Comparison of ENCODE assay signal across 1 cellular context in genomic region chr2:27216416-27217137, GRCh38.
TF ChIP-seq lines count a peak whose summit lies in the region.

No MANE protein-coding gene starts in this region.

TF ChIP-seq in GM12878, 131 proteins besides CTCF, POLR2A, EP300 and RAD21:
- TF ChIP-seq, protein P1, sequence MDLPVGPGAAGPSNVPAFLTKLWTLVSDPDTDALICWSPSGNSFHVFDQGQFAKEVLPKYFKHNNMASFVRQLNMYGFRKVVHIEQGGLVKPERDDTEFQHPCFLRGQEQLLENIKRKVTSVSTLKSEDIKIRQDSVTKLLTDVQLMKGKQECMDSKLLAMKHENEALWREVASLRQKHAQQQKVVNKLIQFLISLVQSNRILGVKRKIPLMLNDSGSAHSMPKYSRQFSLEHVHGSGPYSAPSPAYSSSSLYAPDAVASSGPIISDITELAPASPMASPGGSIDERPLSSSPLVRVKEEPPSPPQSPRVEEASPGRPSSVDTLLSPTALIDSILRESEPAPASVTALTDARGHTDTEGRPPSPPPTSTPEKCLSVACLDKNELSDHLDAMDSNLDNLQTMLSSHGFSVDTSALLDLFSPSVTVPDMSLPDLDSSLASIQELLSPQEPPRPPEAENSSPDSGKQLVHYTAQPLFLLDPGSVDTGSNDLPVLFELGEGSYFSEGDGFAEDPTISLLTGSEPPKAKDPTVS (IDR thresholded peaks at IDR 0.05; ENCODE audit: low read depth, low read length) = no peak
- TF ChIP-seq MLLT1 (IDR thresholded peaks at IDR 0.05) = 0 out of 2 replicates have a peak, but pooled peaks have one; percentile 13
- TF ChIP-seq ZNF592 (IDR thresholded peaks at IDR 0.05) = no peak
- no peak for TF ChIP-seq SIX5 (IDR thresholded peaks at IDR 0.05; ENCODE audit: low read depth, low read length, severe bottlenecking)
- 0 out of 2 replicates have a peak, but pooled peaks have one; percentile 2 for TF ChIP-seq ZBED1 (IDR thresholded peaks at IDR 0.05; ENCODE audit: borderline replicate concordance)
